In genomic region chr6:16684896-16685554, GRCh38 we compare ENCODE assay signal across 8 cellular contexts.
DNase-seq lines count a peak whose midpoint lies in the region; ATAC-seq and TF ChIP-seq lines count a peak whose summit lies in the region.

No MANE protein-coding gene starts in this region.

- ATAC-seq in GM18498 (IDR thresholded peaks at IDR 0.05; ENCODE audit: unreplicated experiment) (peak; percentile 61), HG03342 (IDR thresholded peaks at IDR 0.05; ENCODE audit: unreplicated experiment) (peak; percentile 62), left ventricle myocardium superior (no peak)

- intact Hi-C loops in thyroid gland (cut with DNase I): no loop called here
- intact Hi-C loops in left ventricle myocardium superior (cut with micrococcal nuclease): no loop called here

- no peaks in the 10 kb centered on the region for H3K36me3 ChIP-seq in thyroid gland

- peak; percentile 64 to 88 for DNase-seq in activated CD8-positive, alpha-beta memory T cell treated with anti-CD3 and anti-CD28 coated beads for 4 hours (ENCODE audit: low read depth in 2 of 2)
- DNase-seq in iris pigment epithelial cell (ENCODE audit: low read depth) (peak; percentile 82), thyroid gland (no peak), ecto neural progenitor cell (ENCODE audit: low spot score) (no peak), NCI-H1092 (lab: John Stamatoyannopoulos, UW) (no peak), left ventricle myocardium superior (no peak)

- peaks cover 19 to 36% of the 10 kb centered on the region in 2 donors for H3K4me1 ChIP-seq in thyroid gland

- no peaks in the 10 kb centered on the region for H3K9me3 ChIP-seq in thyroid gland

- H3K27me3 ChIP-seq in thyroid gland: no peaks in the 10 kb centered on the region

- peak overlapping the region in 2 of 3 donors; percentile 71 to 79 for H3K27ac ChIP-seq in thyroid gland

- 87 to 93% methylated on average over 7 of the region's 7 CpGs for whole genome bisulfite sequencing in thyroid gland, 2 donors

- H3K4me3 ChIP-seq in thyroid gland (replicated peaks in 1 of 3): no peak overlapping the region

- no peak for TF ChIP-seq POLR2A in thyroid gland (IDR thresholded peaks at IDR 0.05)

- TF ChIP-seq CTCF in thyroid gland (IDR thresholded peaks at IDR 0.05): no peak

Comparison
In these comparisons a context has a peak if more than half of its experiments do, and no peak if none do; other contexts are left out.
1. DNase-seq: peak in activated CD8-positive, alpha-beta memory T cell treated with anti-CD3 and anti-CD28 coated beads for 4 hours (2 of 2) and iris pigment epithelial cell (single experiment); none in thyroid gland (0 of 2), ecto neural progenitor cell (single experiment), NCI-H1092 (single experiment) and left ventricle myocardium superior (single experiment).